Comparison of ENCODE assay signal across 19 cellular contexts in genomic region chr11:14346303-14346702, GRCh38.
"Had no signal": no experiment of that assay in that cellular context is flagged by ENCODE, and none has a peak within 500 bp of the region (broad histone marks: within the 10 kb centered on the region; RNA-seq: fewer than 3 reads in every experiment).

No MANE protein-coding gene starts in this region.

- H3K27ac ChIP-seq: cardiac muscle cell, heart left ventricle, spleen, upper lobe of left lung, WERI-Rb-1 had no signal

- H3K27me3 Mint-ChIP-seq: activated CD4-positive, alpha-beta memory T cell treated with anti-CD3 and anti-CD28 coated beads for 36 hours; activated CD4-positive, alpha-beta T cell treated with anti-CD3 and anti-CD28 coated beads for 36 hours; activated naive CD4-positive, alpha-beta T cell treated with anti-CD3 and anti-CD28 coated beads, Interleukin-2, amount 10 ng/mL, durations not matched to agents 7 days and 5 days; memory B cell; progenitor cell of endocrine pancreas had no signal

- H3K4me3 ChIP-seq: cardiac muscle cell, heart left ventricle, spleen, upper lobe of left lung had no signal

- H3K36me3 ChIP-seq: cardiac muscle cell, heart left ventricle, upper lobe of left lung, WERI-Rb-1 had no signal

- H3K4me3 Mint-ChIP-seq: activated CD4-positive, alpha-beta memory T cell treated with anti-CD3 and anti-CD28 coated beads for 36 hours; activated CD4-positive, alpha-beta T cell treated with anti-CD3 and anti-CD28 coated beads for 36 hours; activated naive CD4-positive, alpha-beta T cell treated with anti-CD3 and anti-CD28 coated beads, Interleukin-2, amount 10 ng/mL, durations not matched to agents 7 days and 5 days; activated T-cell treated with anti-CD3 and anti-CD28 coated beads, Interleukin-2, amount 50 U/mL, for 72 hours; memory B cell had no signal

- H3K27me3 ChIP-seq: cardiac muscle cell, heart left ventricle, spleen, upper lobe of left lung had no signal

- H3K9me3 ChIP-seq: upper lobe of left lung had no signal

- ATAC-seq: activated CD4-positive, alpha-beta T cell treated with anti-CD3 and anti-CD28 coated beads for 36 hours; activated T-cell treated with anti-CD3 and anti-CD28 coated beads, Interleukin-2, amount 50 U/mL, for 72 hours; heart left ventricle; left colon; stimulated activated naive CD8-positive, alpha-beta T cell treated with anti-CD3 and anti-CD28 coated beads, Interleukin-15, Interleukin-2, amounts not matched to agents 100 U/mL and 50 U/mL, for 24 hours had no signal

- H3K27ac Mint-ChIP-seq: activated CD4-positive, alpha-beta memory T cell treated with anti-CD3 and anti-CD28 coated beads for 36 hours; activated CD4-positive, alpha-beta T cell treated with anti-CD3 and anti-CD28 coated beads for 36 hours; activated naive CD4-positive, alpha-beta T cell treated with anti-CD3 and anti-CD28 coated beads, Interleukin-2, amount 10 ng/mL, durations not matched to agents 7 days and 5 days; activated T-cell treated with anti-CD3 and anti-CD28 coated beads, Interleukin-2, amount 50 U/mL, for 72 hours; progenitor cell of endocrine pancreas had no signal

- DNase-seq: activated CD4-positive, alpha-beta memory T cell treated with anti-CD3 and anti-CD28 coated beads for 36 hours; activated CD4-positive, alpha-beta T cell treated with anti-CD3 and anti-CD28 coated beads for 36 hours; activated effector memory CD4-positive, alpha-beta T cell treated with anti-CD3 and anti-CD28 coated beads, Interleukin-2, amount 50 U/mL, for 16 hours; activated naive CD4-positive, alpha-beta T cell treated with anti-CD3 and anti-CD28 coated beads, Interleukin-2, amount 10 ng/mL, durations not matched to agents 7 days and 5 days; activated T-cell treated with anti-CD3 and anti-CD28 coated beads, Interleukin-2, amount 50 U/mL, for 72 hours; amygdala; cortex of kidney; heart left ventricle; islet precursor cell; left colon; retina; spleen; stimulated activated CD4-positive, alpha-beta T cell treated with anti-CD3 and anti-CD28 coated beads, Interleukin-4, amount 100 ng/mL, for 24 hours; stimulated activated naive CD8-positive, alpha-beta T cell treated with anti-CD3 and anti-CD28 coated beads, Interleukin-15, Interleukin-2, amounts not matched to agents 100 U/mL and 50 U/mL, for 24 hours; upper lobe of left lung; WERI-Rb-1 had no signal
